In the genomic region with DNA sequence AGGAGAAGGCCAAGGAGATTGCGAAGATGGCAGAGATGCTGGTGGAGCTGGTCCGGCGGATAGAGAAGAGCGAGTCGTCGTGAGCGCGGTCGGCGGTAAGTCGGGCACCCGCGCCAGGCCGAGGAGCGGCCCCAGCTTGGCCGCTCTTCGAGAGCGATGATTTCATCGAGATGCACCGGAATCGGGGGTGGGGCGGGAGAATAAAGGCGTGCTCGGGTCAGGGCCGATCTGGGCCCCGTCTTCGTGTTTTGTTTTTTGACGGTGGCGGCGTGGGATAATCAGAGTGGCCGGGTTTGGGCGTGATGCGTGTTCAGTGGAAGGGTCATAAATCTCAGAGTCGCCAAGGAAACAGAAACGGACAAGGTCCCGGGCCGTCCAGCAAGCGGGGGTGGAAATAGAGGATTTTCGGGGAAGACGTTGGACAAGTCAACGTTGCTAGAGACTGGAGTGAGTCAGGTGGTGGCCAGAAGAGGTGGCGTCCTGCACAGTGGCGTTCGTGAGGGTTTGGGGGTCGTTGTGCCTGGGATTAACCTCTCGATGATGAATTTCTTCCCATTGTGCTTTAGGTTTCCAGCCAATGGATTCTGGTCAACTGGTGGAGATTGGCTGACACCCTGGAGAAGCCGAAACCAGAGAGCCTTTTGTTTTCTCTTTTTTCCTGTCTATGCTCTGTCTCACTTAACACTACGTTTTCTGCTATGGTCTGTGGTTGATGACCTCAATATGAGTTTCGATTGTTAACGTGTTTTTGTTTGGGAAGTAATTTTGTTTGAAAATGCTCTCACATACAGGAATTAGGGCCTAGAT, we compare ENCODE assay signal across 8 cellular contexts. TPM values are rescaled to one million over a fixed set of nuclear protein-coding genes. Genes with fewer than 3 reads are reported as not detected.
DNase-seq lines count a peak whose midpoint lies in the region; ATAC-seq and TF ChIP-seq lines count a peak whose summit lies in the region.

No MANE protein-coding gene starts in this region.

- H3K36me3 ChIP-seq in Loucy (ENCODE audit: insufficient read depth, low read length) (peaks cover 18% of the 10 kb centered on the region; the same call in 1 of the 2 replicates), neural cell (ENCODE audit: insufficient read depth, low read length) (peaks cover 15% of the 10 kb centered on the region), urinary bladder (ENCODE audit: insufficient read depth) (no peaks in the 10 kb centered on the region)

- H3K9ac ChIP-seq in Loucy (ENCODE audit: low read depth, low read length, poor library complexity, severe bottlenecking) (peak overlapping the region; percentile 95), neural cell (ENCODE audit: low read length) (peak overlapping the region; percentile 96)

- no peak for TF ChIP-seq CTCF in Loucy (conservative IDR thresholded peaks at IDR 0.05; ENCODE audit: low read length)
- TF ChIP-seq CTCF in fibroblast of pulmonary artery (IDR thresholded peaks at IDR 0.05; ENCODE audit: low read length, missing control alignments) = no peak
- no peak for TF ChIP-seq CTCF in neural cell (IDR thresholded peaks at IDR 0.05; ENCODE audit: poor library complexity, severe bottlenecking)

- H3K4me1 ChIP-seq in Loucy (ENCODE audit: insufficient read depth, low read length, poor library complexity, severe bottlenecking) (peaks cover 18% of the 10 kb centered on the region), urinary bladder (ENCODE audit: insufficient read depth) (no peaks in the 10 kb centered on the region)

- peaks cover 30% of the 10 kb centered on the region for H4K20me1 ChIP-seq in Loucy (ENCODE audit: insufficient read depth, low read length, poor library complexity, severe bottlenecking)
- H4K20me1 ChIP-seq in neural cell (ENCODE audit: insufficient read depth) = no peaks in the 10 kb centered on the region

- H3K27me3 Mint-ChIP-seq in activated T-cell treated with anti-CD3 and anti-CD28 coated beads, Interleukin-2, amount 50 U/mL, for 72 hours (ENCODE audit: low read depth) = no peaks in the 10 kb centered on the region

- 1% methylated on average over 50 of the region's 50 CpGs for WGBS in urinary bladder

- H3K9me3 ChIP-seq in Loucy (ENCODE audit: insufficient read depth, low read depth, low read length) (no peaks in the 10 kb centered on the region), neural cell (ENCODE audit: low read length) (no peaks in the 10 kb centered on the region)

- H3K36me3 Mint-ChIP-seq in activated T-cell treated with anti-CD3 and anti-CD28 coated beads, Interleukin-2, amount 50 U/mL, for 72 hours (ENCODE audit: insufficient read depth in 2 of 2) = peaks cover 21 to 34% of the 10 kb centered on the region in 2 donors

- H3K4me3 ChIP-seq in Loucy (ENCODE audit: low read length, poor library complexity, severe bottlenecking) = peak overlapping the region; percentile 98
- H3K4me3 ChIP-seq in fibroblast of pulmonary artery (replicated peaks; ENCODE audit: low read depth, low read length) = peak overlapping the region; percentile 95
- peak overlapping the region; percentile 96 for H3K4me3 ChIP-seq in neural cell (ENCODE audit: low read length)
- H3K4me3 ChIP-seq in urinary bladder (ENCODE audit: low read depth, low read length) = peak overlapping the region; percentile 76

- no peaks in the 10 kb centered on the region for H3K9me3 Mint-ChIP-seq in activated T-cell treated with anti-CD3 and anti-CD28 coated beads, Interleukin-2, amount 50 U/mL, for 72 hours

- no peaks in the 10 kb centered on the region for H3K27me3 ChIP-seq in Loucy (ENCODE audit: insufficient read depth, low read length, poor library complexity, severe bottlenecking)
- no peaks in the 10 kb centered on the region for H3K27me3 ChIP-seq in neural cell (ENCODE audit: insufficient read depth, low read depth, low read length)

- peak; percentile 60 for DNase-seq in EH (ENCODE audit: low read depth)
- DNase-seq in activated T-cell treated with anti-CD3 and anti-CD28 coated beads, Interleukin-2, amount 50 U/mL, for 72 hours = peak; percentile 59 to 64
- DNase-seq in fibroblast of pulmonary artery (ENCODE audit: low read depth) = peak; percentile 39
- no peak for DNase-seq in NCI-H1105 treated with DMSO at 0.1 percent for 48 hours (lab: John Stamatoyannopoulos, UW)

- H3F3A ChIP-seq in Loucy (ENCODE audit: low read depth) (no peaks in the 10 kb centered on the region), neural cell (ENCODE audit: insufficient read depth, low read length, poor library complexity, severe bottlenecking) (no peaks in the 10 kb centered on the region)

- peak overlapping the region; percentile 95 to 98 for H3K4me3 Mint-ChIP-seq in activated T-cell treated with anti-CD3 and anti-CD28 coated beads, Interleukin-2, amount 50 U/mL, for 72 hours

- H3K4me2 ChIP-seq in Loucy (ENCODE audit: low read depth, low read length, poor library complexity, severe bottlenecking) = peak overlapping the region; percentile 95
- peak overlapping the region; percentile 96 for H3K4me2 ChIP-seq in neural cell (ENCODE audit: low read length)

- ATAC-seq in GM21786 (IDR thresholded peaks at IDR 0.05; ENCODE audit: unreplicated experiment) = peak; percentile 42
- ATAC-seq in activated T-cell treated with anti-CD3 and anti-CD28 coated beads, Interleukin-2, amount 50 U/mL, for 72 hours (replicated peaks in 1 of 2) = peak; percentile 65 to 68

- H3K27ac ChIP-seq in neural cell (ENCODE audit: low read length) (peak overlapping the region; percentile 94), urinary bladder (ENCODE audit: low read depth) (peak overlapping the region; percentile 94)

- no peaks in the 10 kb centered on the region for H3K9me2 ChIP-seq in Loucy (replicated peaks; ENCODE audit: low read depth, low read length)
- no peaks in the 10 kb centered on the region for H3K9me2 ChIP-seq in neural cell (ENCODE audit: insufficient read depth, low read length)

- peaks cover 38% of the 10 kb centered on the region for H3K79me2 ChIP-seq in Loucy (ENCODE audit: insufficient read depth, low read length)
- peaks cover 33% of the 10 kb centered on the region for H3K79me2 ChIP-seq in neural cell (replicated peaks; ENCODE audit: insufficient read depth, low read length)

- peak overlapping the region; percentile 99 for H3K27ac Mint-ChIP-seq in activated T-cell treated with anti-CD3 and anti-CD28 coated beads, Interleukin-2, amount 50 U/mL, for 72 hours

- peaks cover 37% of the 10 kb centered on the region for H3K4me1 Mint-ChIP-seq in activated T-cell treated with anti-CD3 and anti-CD28 coated beads, Interleukin-2, amount 50 U/mL, for 72 hours (ENCODE audit: low read depth)

- no peak for TF ChIP-seq RAD21 in neural cell (conservative IDR thresholded peaks at IDR 0.05)

- H2AFZ ChIP-seq in Loucy (ENCODE audit: low read length) (no peak overlapping the region; the same call in 1 of the 2 replicates), neural cell (ENCODE audit: low read depth, low read length) (peak overlapping the region; percentile 41)

- no peak for TF ChIP-seq EP300 in neural cell (conservative IDR thresholded peaks at IDR 0.05; ENCODE audit: poor library complexity, severe bottlenecking)

TF ChIP-seq in neural cell, 6 proteins besides CTCF, POLR2A, EP300 and RAD21:
- TF ChIP-seq SMC3 (conservative IDR thresholded peaks at IDR 0.05; ENCODE audit: poor library complexity) = no peak
- TF ChIP-seq TAF1 (IDR thresholded peaks at IDR 0.05; ENCODE audit: low read depth) = no peak
- TF ChIP-seq MXI1 (conservative IDR thresholded peaks at IDR 0.05; ENCODE audit: poor library complexity, severe bottlenecking) = no peak
- TF ChIP-seq EZH2 (IDR thresholded peaks at IDR 0.05; ENCODE audit: borderline replicate concordance, insufficient read depth, low read length, poor library complexity, severe bottlenecking) = no peak
TF ChIP-seq in neural cell: peak in this region for 0.

RNA-seq across cellular contexts. Expression of gene MRFAP1, which starts 0.9 kb away (rescaled TPM):
- total RNA-seq in activated T-cell treated with anti-CD3 and anti-CD28 coated beads, Interleukin-2, amount 50 U/mL, for 72 hours = 100 to 1,000 TPM; 148 to 153 TPM
- polyA plus RNA-seq in neural cell (284 and 322 TPM in 2 replicates), urinary bladder (384 TPM)
- polyA minus RNA-seq in neural cell = 158 and 171 TPM in 2 replicates
- 81.2 TPM for total RNA-seq in urinary bladder

RNA-seq across cellular contexts. Expression of gene S100P, which starts 52.3 kb away (rescaled TPM):
- total RNA-seq in activated T-cell treated with anti-CD3 and anti-CD28 coated beads, Interleukin-2, amount 50 U/mL, for 72 hours = 10 to 100 TPM; 18.0 to 84.6 TPM
- polyA plus RNA-seq in neural cell (not detected in 2 replicates), urinary bladder (203 TPM)
- not detected in 2 replicates for polyA minus RNA-seq in neural cell
- total RNA-seq in urinary bladder = 88.9 TPM
